8 cellular contexts compared by ENCODE assay signal in genomic region chr17:29592850-29593545, GRCh38. TPM values are rescaled to one million over a fixed set of nuclear protein-coding genes. Genes with fewer than 3 reads are reported as not detected.
DNase-seq lines count a peak whose midpoint lies in the region; ATAC-seq, FAIRE-seq and TF ChIP-seq lines count a peak whose summit lies in the region.

Gene ANKRD13B (plus strand): TSS chr17:29593132. CDS start chr17:29593622, 490 bp downstream.

- H3K27ac Mint-ChIP-seq in T-cell: peak within 1 kb of the TSS; percentile 36 to 91
- peak within 1 kb of the TSS; percentile 71 for H3K27ac Mint-ChIP-seq in dendritic cell treated with granulocyte-macrophage colony-stimulating factor and Interleukin-4, amounts not matched to agents 40 ng/mL and 50 ng/mL, for 4 days

- CTCF ChIA-PET in T-cell (lab: Charles Lee): interaction anchor here in 1 of 2 donors (2.2 to 4.4 kb wide), 2 partner anchors 12 to 23 kb away, joined by 6 to 56 read pairs; no protein-coding TSS in a partner anchor

- H3K27ac ChIP-seq in KOPT-K1 (ENCODE audit: low read depth, low read length, poor library complexity, severe bottlenecking) (peak within 1 kb of the TSS; percentile 23), mesodermal cell (ENCODE audit: low read depth, low read length, severe bottlenecking) (peak within 1 kb of the TSS; percentile 36), temporal lobe (ENCODE audit: low read depth, low read length) (peak within 1 kb of the TSS; percentile 98)

- ATAC-seq in T-cell (replicated peaks in 1 of 4) (no peak), HG02642 (IDR thresholded peaks at IDR 0.05; ENCODE audit: poor library complexity, unreplicated experiment) (no peak)

- no peak for FAIRE-seq in H54 (lab: Jason Lieb, UNC)

- 1 to 2% methylated on average over 18 to 25 of the region's 94 CpGs for WGBS in mesodermal cell (ENCODE audit: insufficient coverage in 2 of 2), 2 experiments

- H3K27me3 Mint-ChIP-seq in T-cell: no peaks in the 10 kb centered on the region
- peaks cover 39% of the 10 kb centered on the region for H3K27me3 Mint-ChIP-seq in dendritic cell treated with granulocyte-macrophage colony-stimulating factor and Interleukin-4, amounts not matched to agents 40 ng/mL and 50 ng/mL, for 4 days

- peak within 1 kb of the TSS; percentile 60 for H3K4me3 ChIP-seq in mesodermal cell (ENCODE audit: extremely low read depth, insufficient read depth, low read length, poor library complexity, severe bottlenecking)

- H3K4me1 Mint-ChIP-seq in T-cell: peaks cover 29 to 39% (median 36%) of the 10 kb centered on the region in 3 donors
- H3K4me1 Mint-ChIP-seq in dendritic cell treated with granulocyte-macrophage colony-stimulating factor and Interleukin-4, amounts not matched to agents 40 ng/mL and 50 ng/mL, for 4 days (ENCODE audit: low read depth): peaks cover 61% of the 10 kb centered on the region

- no peaks in the 10 kb centered on the region for H3K9me3 ChIP-seq in KOPT-K1 (ENCODE audit: insufficient read depth, low read length, poor library complexity, severe bottlenecking)
- H3K9me3 ChIP-seq in mesodermal cell (ENCODE audit: control insufficient read depth, low read length): no peaks in the 10 kb centered on the region

- intact Hi-C loops in dendritic cell treated with granulocyte-macrophage colony-stimulating factor and Interleukin-4, amounts not matched to agents 40 ng/mL and 50 ng/mL, for 4 days (cut with micrococcal nuclease): loop anchor here (1.0 kb wide), 1 partner anchor 13 kb away; no protein-coding TSS in a partner anchor

- peak; percentile 72 for DNase-seq in DMS79 treated with DMSO at 0.1 percent for 48 hours (lab: John Stamatoyannopoulos, UW)
- DNase-seq in T-cell: peak in 1 of 34 experiments; percentile 34
- DNase-seq in H54 (ENCODE audit: insufficient read length, low spot score): no peak

- H3K9me3 Mint-ChIP-seq in T-cell: no peaks in the 10 kb centered on the region
- H3K9me3 Mint-ChIP-seq in dendritic cell treated with granulocyte-macrophage colony-stimulating factor and Interleukin-4, amounts not matched to agents 40 ng/mL and 50 ng/mL, for 4 days: no peaks in the 10 kb centered on the region

- POLR2A ChIA-PET in T-cell (lab: Charles Lee): no interaction called here

- H3K4me3 Mint-ChIP-seq in T-cell: peak within 1 kb of the TSS; percentile 81 to 83 (median 83)
- H3K4me3 Mint-ChIP-seq in dendritic cell treated with granulocyte-macrophage colony-stimulating factor and Interleukin-4, amounts not matched to agents 40 ng/mL and 50 ng/mL, for 4 days: peak within 1 kb of the TSS; percentile 73

- H3K4me1 ChIP-seq in mesodermal cell (ENCODE audit: control insufficient read depth, insufficient read depth, low read length, poor library complexity, severe bottlenecking): peaks cover 58% of the 10 kb centered on the region

- TF ChIP-seq POLR2A in H54 (IDR thresholded peaks at IDR 0.05; ENCODE audit: low read depth, low read length): no peak

- H3K36me3 ChIP-seq in KOPT-K1 (ENCODE audit: insufficient read depth, low read length) (no peaks in the 10 kb centered on the region), mesodermal cell (ENCODE audit: control insufficient read depth, insufficient read depth, low read length) (no peaks in the 10 kb centered on the region)

- no peaks in the 10 kb centered on the region for H3K36me3 Mint-ChIP-seq in T-cell
- H3K36me3 Mint-ChIP-seq in dendritic cell treated with granulocyte-macrophage colony-stimulating factor and Interleukin-4, amounts not matched to agents 40 ng/mL and 50 ng/mL, for 4 days (ENCODE audit: low read depth): peaks cover 9% of the 10 kb centered on the region

RNA-seq across cellular contexts. Expression of gene ANKRD13B, which starts in this region (rescaled TPM):
- total RNA-seq in T-cell: 1 to 10 TPM; 1.7 to 6.4 (median 4.1) TPM
- 10.7 TPM for polyA plus RNA-seq in mesodermal cell (2013, experiment 1 of 2)
- polyA plus RNA-seq in mesodermal cell (2013, experiment 2 of 2): 5.9 TPM
- 23.1 TPM for total RNA-seq in temporal lobe

Comparison
In these comparisons a context has a peak if more than half of its experiments do, and no peak if none do; other contexts are left out.
1. H3K27ac ChIP-seq: peak in every context shown above with its lines; median percentile 98 in temporal lobe; 36 in mesodermal cell; 23 in KOPT-K1.